Comparison of ENCODE assay signal across 7 cellular contexts in genomic region chr2:78397198-78397597, GRCh38.
"Had no signal": no experiment of that assay in that cellular context is flagged by ENCODE, and none has a peak within 500 bp of the region (broad histone marks: within the 10 kb centered on the region; RNA-seq: fewer than 3 reads in every experiment).

No MANE protein-coding gene starts in this region.

- H3K27ac Mint-ChIP-seq: IgD-negative memory B cell had no signal

- ATAC-seq: HepG2 had no signal

- H3K36me3 Mint-ChIP-seq: IgD-negative memory B cell had no signal

- H3K4me3 Mint-ChIP-seq: IgD-negative memory B cell had no signal

- H3K27me3 Mint-ChIP-seq: IgD-negative memory B cell had no signal

- DNase-seq: GOT3, H7, HCEC 1CT, KBM-7 had no signal

- H3K27ac ChIP-seq: HL-60 had no signal

- H3K4me1 Mint-ChIP-seq: IgD-negative memory B cell had no signal
